10 cellular contexts compared by ENCODE assay signal in the genomic region with DNA sequence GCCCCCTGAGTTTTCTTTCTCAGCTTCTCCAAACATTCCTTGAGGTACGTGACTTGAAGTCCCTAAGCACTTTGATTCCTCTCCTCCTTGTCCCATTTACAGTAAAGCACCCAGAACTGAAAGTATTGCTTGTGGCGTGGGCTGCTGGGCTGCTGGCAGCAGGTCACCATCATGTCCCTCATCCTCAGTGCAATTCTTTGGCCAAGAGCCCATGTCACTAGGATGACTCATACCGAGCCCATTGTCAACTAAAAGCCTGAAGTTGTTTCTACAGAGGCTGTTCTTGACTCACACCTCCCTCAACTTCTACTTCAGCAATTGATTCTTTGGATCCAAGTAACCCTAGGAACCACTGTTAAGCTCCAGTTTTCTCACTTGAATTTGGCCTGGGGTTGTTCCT. TPM values are rescaled to one million over a fixed set of nuclear protein-coding genes. Genes with fewer than 3 reads are reported as not detected.
DNase-seq lines count a peak whose midpoint lies in the region; ATAC-seq and TF ChIP-seq lines count a peak whose summit lies in the region.
"Had no signal": no experiment of that assay in that cellular context is flagged by ENCODE, and none has a peak within 500 bp of the region (broad histone marks: within the 10 kb centered on the region; RNA-seq: fewer than 3 reads in every experiment).

No MANE protein-coding gene starts in this region.

- peak; percentile 28 for ATAC-seq in gastroesophageal sphincter
- ATAC-seq in HG03139 (IDR thresholded peaks at IDR 0.05; ENCODE audit: unreplicated experiment), result no peak
- no peak for ATAC-seq in HG03571 (IDR thresholded peaks at IDR 0.05; ENCODE audit: unreplicated experiment)

- no peaks in the 10 kb centered on the region for H3K36me3 Mint-ChIP-seq in endothelial cell (ENCODE audit: low read depth, unreplicated experiment)

- H3K4me3 Mint-ChIP-seq in endothelial cell (ENCODE audit: unreplicated experiment), result no peak overlapping the region

- no peaks in the 10 kb centered on the region for H3K9me3 ChIP-seq in gastroesophageal sphincter
- H3K9me3 ChIP-seq: Peyer's patch, psoas muscle had no signal

- no peaks in the 10 kb centered on the region for H3K9me3 Mint-ChIP-seq in endothelial cell (ENCODE audit: unreplicated experiment)

- no peak for TF ChIP-seq EP300 in gastroesophageal sphincter (IDR thresholded peaks at IDR 0.05)

- peak; percentile 13 for DNase-seq in stimulated activated CD4-positive, alpha-beta T cell treated with anti-CD3 and anti-CD28 coated beads, Interleukin-4, amount 100 ng/mL, for 24 hours
- DNase-seq in stimulated activated CD4-positive, alpha-beta T cell treated with anti-CD3 and anti-CD28 coated beads, Interleukin-2, amount 100 ng/mL, for 48 hours, result no peak
- peak; percentile 80 for DNase-seq in NOMO-1 treated with DMSO at 0.1 percent for 48 hours (lab: John Stamatoyannopoulos, UW; ENCODE audit: unreplicated experiment)
- DNase-seq in NCI-H446 treated with DMSO at 0.1 percent for 48 hours (lab: John Stamatoyannopoulos, UW), result no peak
- DNase-seq in endothelial cell (ENCODE audit: low spot score), result no peak
- DNase-seq: psoas muscle had no signal

- no peaks in the 10 kb centered on the region for H3K27me3 Mint-ChIP-seq in endothelial cell (ENCODE audit: unreplicated experiment)

- H3K4me1 ChIP-seq in gastroesophageal sphincter, result no peaks in the 10 kb centered on the region
- H3K4me1 ChIP-seq: psoas muscle had no signal

- H3K4me3 ChIP-seq in gastroesophageal sphincter, result no peak overlapping the region
- H3K4me3 ChIP-seq: Peyer's patch, psoas muscle had no signal

- H3K27ac Mint-ChIP-seq in endothelial cell (ENCODE audit: unreplicated experiment), result no peak overlapping the region

- WGBS in gastroesophageal sphincter (ENCODE audit: low coverage in 1 of 2), 2 donors, result 31 to 61% methylated on average over 2 of the region's 3 CpGs

- no peak for TF ChIP-seq POLR2A in gastroesophageal sphincter (IDR thresholded peaks at IDR 0.05)

- TF ChIP-seq CTCF in gastroesophageal sphincter (IDR thresholded peaks at IDR 0.05), result no peak
- TF ChIP-seq CTCF in endothelial cell (IDR thresholded peaks at IDR 0.05; ENCODE audit: unreplicated experiment), result no peak

- H3K4me1 Mint-ChIP-seq in endothelial cell (ENCODE audit: unreplicated experiment), result peaks cover 3% of the 10 kb centered on the region

- no peaks in the 10 kb centered on the region for H3K36me3 ChIP-seq in gastroesophageal sphincter
- H3K36me3 ChIP-seq: Peyer's patch had no signal

- H3K27me3 ChIP-seq in gastroesophageal sphincter, result no peaks in the 10 kb centered on the region
- H3K27me3 ChIP-seq: Peyer's patch had no signal

- no peak overlapping the region for H3K27ac ChIP-seq in gastroesophageal sphincter
- H3K27ac ChIP-seq: Peyer's patch, psoas muscle had no signal

RNA-seq across cellular contexts. Expression of gene KPNA2, which starts 54.3 kb away (rescaled TPM):
- 10 to 100 TPM; 15.7 to 34.7 (median 21.0) TPM for total RNA-seq in gastroesophageal sphincter
- total RNA-seq in endothelial cell (ENCODE audit: unreplicated experiment), result 104 TPM

Comparison
In these comparisons a context has a peak if more than half of its experiments do, and no peak if none do; other contexts are left out.
1. DNase-seq: peak in stimulated activated CD4-positive, alpha-beta T cell treated with anti-CD3 and anti-CD28 coated beads, Interleukin-4, amount 100 ng/mL, for 24 hours (single experiment) and NOMO-1 treated with DMSO at 0.1 percent for 48 hours (single experiment); none in stimulated activated CD4-positive, alpha-beta T cell treated with anti-CD3 and anti-CD28 coated beads, Interleukin-2, amount 100 ng/mL, for 48 hours (0 of 2), NCI-H446 treated with DMSO at 0.1 percent for 48 hours (single experiment) and endothelial cell (single experiment).